In the genomic region with DNA sequence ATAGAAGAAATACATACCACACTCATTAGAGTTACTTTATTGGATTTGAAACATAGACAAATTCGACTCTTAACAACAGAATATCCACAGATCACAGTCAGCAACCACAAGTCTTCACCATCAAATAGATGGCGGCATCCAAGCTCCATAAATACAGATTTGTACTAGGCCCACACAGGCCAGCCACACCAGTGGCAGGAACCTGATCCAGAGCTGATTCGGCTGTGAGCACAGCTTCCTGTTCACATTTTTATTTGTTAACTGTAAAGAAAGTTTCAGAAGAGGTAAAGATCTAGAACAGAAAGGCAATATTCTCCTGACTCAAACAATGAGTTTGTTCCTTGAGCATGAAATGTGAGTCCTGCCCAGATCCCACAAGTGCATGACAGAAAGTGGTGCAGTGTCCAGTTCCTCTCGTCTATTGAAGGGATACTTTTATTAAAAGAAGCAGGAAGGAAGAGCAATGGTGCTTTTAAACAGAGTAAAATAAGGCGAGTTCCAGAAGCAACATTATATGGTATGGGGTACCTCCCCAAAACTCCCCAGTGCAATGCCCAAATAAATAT, we compare ENCODE assay signal across 12 cellular contexts.
DNase-seq lines count a peak whose midpoint lies in the region; ATAC-seq and TF ChIP-seq lines count a peak whose summit lies in the region.
"Had no signal": no experiment of that assay in that cellular context is flagged by ENCODE, and none has a peak within 500 bp of the region (broad histone marks: within the 10 kb centered on the region; RNA-seq: fewer than 3 reads in every experiment).

No MANE protein-coding gene starts in this region.

- 56% methylated on average over 5 of the region's 5 CpGs for WGBS in right cardiac atrium
- WGBS in suprapubic skin: 43% methylated on average over 5 of the region's 5 CpGs

- intact Hi-C loops in activated naive CD4-positive, alpha-beta T cell treated with anti-CD3 and anti-CD28 coated beads for 36 hours (cut with micrococcal nuclease): loop anchor here (2.0 kb wide), 3 partner anchors 27 to 61 kb away; no protein-coding TSS in a partner anchor
- intact Hi-C loops in right cardiac atrium (cut with DNase I): loop anchor here in 3 of 4 donors (10.0 kb wide), 3 partner anchors 99 to 149 kb away; no protein-coding TSS in a partner anchor

- H3K27me3 Mint-ChIP-seq in activated naive CD4-positive, alpha-beta T cell treated with anti-CD3 and anti-CD28 coated beads for 36 hours (ENCODE audit: low read depth): no peaks in the 10 kb centered on the region
- no peaks in the 10 kb centered on the region for H3K27me3 Mint-ChIP-seq in activated CD4-positive, alpha-beta T cell treated with anti-CD3 and anti-CD28 coated beads, Interleukin-2, amount 10 ng/mL, durations not matched to agents 7 days and 5 days
- H3K27me3 Mint-ChIP-seq: activated naive CD8-positive, alpha-beta T cell had no signal

- H3K9me3 ChIP-seq in right cardiac atrium (ENCODE audit: control insufficient read depth, low read length) (no peaks in the 10 kb centered on the region), suprapubic skin (no peaks in the 10 kb centered on the region)
- H3K9me3 ChIP-seq: left lung, testis had no signal

- H3K27ac Mint-ChIP-seq in activated naive CD4-positive, alpha-beta T cell treated with anti-CD3 and anti-CD28 coated beads for 36 hours: peak overlapping the region; percentile 85
- peak overlapping the region in 1 of 2 donors; percentile 58 for H3K27ac Mint-ChIP-seq in activated naive CD4-positive, alpha-beta T cell treated with anti-CD3 and anti-CD28 coated beads, Interleukin-2, amount 50 U/mL, for 72 hours
- no peak overlapping the region for H3K27ac Mint-ChIP-seq in activated CD4-positive, alpha-beta T cell treated with anti-CD3 and anti-CD28 coated beads, Interleukin-2, amount 10 ng/mL, durations not matched to agents 7 days and 5 days
- H3K27ac Mint-ChIP-seq: activated naive CD8-positive, alpha-beta T cell had no signal

- TF ChIP-seq EP300 in suprapubic skin (IDR thresholded peaks at IDR 0.05): no peak

- peak overlapping the region; percentile 57 for H3K4me3 Mint-ChIP-seq in activated naive CD4-positive, alpha-beta T cell treated with anti-CD3 and anti-CD28 coated beads for 36 hours
- no peak overlapping the region for H3K4me3 Mint-ChIP-seq in activated CD4-positive, alpha-beta T cell treated with anti-CD3 and anti-CD28 coated beads, Interleukin-2, amount 10 ng/mL, durations not matched to agents 7 days and 5 days
- H3K4me3 Mint-ChIP-seq: activated naive CD8-positive, alpha-beta T cell had no signal

- H3K4me3 ChIP-seq in right cardiac atrium (ENCODE audit: low read length): peak overlapping the region; percentile 18
- H3K4me3 ChIP-seq in suprapubic skin: peak overlapping the region; percentile 57
- H3K4me3 ChIP-seq: left lung, testis had no signal

- POLR2A ChIA-PET in activated CD4-positive, alpha-beta T cell treated with anti-CD3 and anti-CD28 coated beads, Interleukin-2, amount 10 ng/mL, durations not matched to agents 7 days and 5 days (lab: Charles Lee): interaction anchor here (1.2 kb wide), 1 partner anchor 28 kb away, joined by 3 read pairs; no protein-coding TSS in a partner anchor

- no peak for TF ChIP-seq CTCF in suprapubic skin (IDR thresholded peaks at IDR 0.05)

- H3K27me3 ChIP-seq in right cardiac atrium (ENCODE audit: control insufficient read depth, insufficient read depth) (no peaks in the 10 kb centered on the region), suprapubic skin (no peaks in the 10 kb centered on the region)
- H3K27me3 ChIP-seq: left lung, testis had no signal

- H3K36me3 ChIP-seq in suprapubic skin: peaks cover 3% of the 10 kb centered on the region
- H3K36me3 ChIP-seq: left lung had no signal

- CTCF ChIA-PET in activated naive CD4-positive, alpha-beta T cell treated with anti-CD3 and anti-CD28 coated beads for 36 hours (lab: Charles Lee): interaction anchor here (1.0 to 1.2 kb wide), 2 partner anchors 28 to 325 kb away, joined by 3 read pairs; no protein-coding TSS in a partner anchor
- CTCF ChIA-PET in activated CD4-positive, alpha-beta T cell treated with anti-CD3 and anti-CD28 coated beads, Interleukin-2, amount 10 ng/mL, durations not matched to agents 7 days and 5 days (lab: Charles Lee): interaction anchor here (0.9 to 1.2 kb wide), 2 partner anchors 23 to 325 kb away, joined by 3 to 4 read pairs; no protein-coding TSS in a partner anchor

- DNase-seq in activated naive CD4-positive, alpha-beta T cell treated with anti-CD3 and anti-CD28 coated beads for 36 hours: peak; percentile 61
- DNase-seq in activated naive CD4-positive, alpha-beta T cell treated with anti-CD3 and anti-CD28 coated beads, Interleukin-2, amount 50 U/mL, for 72 hours (ENCODE audit: low spot score in 2 of 2): no peak
- peak; percentile 41 for DNase-seq in activated CD4-positive, alpha-beta T cell treated with anti-CD3 and anti-CD28 coated beads, Interleukin-2, amount 10 ng/mL, durations not matched to agents 7 days and 5 days
- DNase-seq in right cardiac atrium (no peak), suprapubic skin (ENCODE audit: low spot score in 2 of 2) (no peak), NK-92 (lab: John Stamatoyannopoulos, UW; ENCODE audit: unreplicated experiment) (no peak), SK-N-DZ (ENCODE audit: low spot score) (no peak), NCI-H774 (lab: John Stamatoyannopoulos, UW) (no peak)
- DNase-seq: left lung, NCI-H526 treated with DMSO at 0.1 percent for 48 hours, testis had no signal

- no peak for TF ChIP-seq POLR2A in suprapubic skin (IDR thresholded peaks at IDR 0.05)

- peaks cover 10% of the 10 kb centered on the region for H3K4me1 ChIP-seq in right cardiac atrium (ENCODE audit: control insufficient read depth, insufficient read depth, low read length)
- peaks cover 60% of the 10 kb centered on the region for H3K4me1 ChIP-seq in suprapubic skin

- H3K4me1 Mint-ChIP-seq in activated naive CD4-positive, alpha-beta T cell treated with anti-CD3 and anti-CD28 coated beads for 36 hours (ENCODE audit: low read depth): peaks cover 39% of the 10 kb centered on the region
- peaks cover 41% of the 10 kb centered on the region for H3K4me1 Mint-ChIP-seq in activated CD4-positive, alpha-beta T cell treated with anti-CD3 and anti-CD28 coated beads, Interleukin-2, amount 10 ng/mL, durations not matched to agents 7 days and 5 days

- H3K9me3 Mint-ChIP-seq in activated naive CD4-positive, alpha-beta T cell treated with anti-CD3 and anti-CD28 coated beads for 36 hours: no peaks in the 10 kb centered on the region
- no peaks in the 10 kb centered on the region for H3K9me3 Mint-ChIP-seq in activated naive CD4-positive, alpha-beta T cell treated with anti-CD3 and anti-CD28 coated beads, Interleukin-2, amount 50 U/mL, for 72 hours
- H3K9me3 Mint-ChIP-seq in activated CD4-positive, alpha-beta T cell treated with anti-CD3 and anti-CD28 coated beads, Interleukin-2, amount 10 ng/mL, durations not matched to agents 7 days and 5 days: no peaks in the 10 kb centered on the region

- H3K27ac ChIP-seq in right cardiac atrium (ENCODE audit: low read length) (no peak overlapping the region), suprapubic skin (peak overlapping the region; percentile 59)

- ATAC-seq in activated naive CD4-positive, alpha-beta T cell treated with anti-CD3 and anti-CD28 coated beads, Interleukin-2, amount 50 U/mL, for 72 hours: no peak
- ATAC-seq in right cardiac atrium: no peak
- ATAC-seq: left lung had no signal

- H3K36me3 Mint-ChIP-seq in activated naive CD4-positive, alpha-beta T cell treated with anti-CD3 and anti-CD28 coated beads for 36 hours (ENCODE audit: low read depth): peaks cover 7% of the 10 kb centered on the region
- peaks cover 10 to 24% of the 10 kb centered on the region in 2 donors for H3K36me3 Mint-ChIP-seq in activated naive CD4-positive, alpha-beta T cell treated with anti-CD3 and anti-CD28 coated beads, Interleukin-2, amount 50 U/mL, for 72 hours
- peaks cover 24% of the 10 kb centered on the region for H3K36me3 Mint-ChIP-seq in activated CD4-positive, alpha-beta T cell treated with anti-CD3 and anti-CD28 coated beads, Interleukin-2, amount 10 ng/mL, durations not matched to agents 7 days and 5 days (ENCODE audit: low read depth)

Comparison
In these comparisons a context has a peak if more than half of its experiments do, and no peak if none do; other contexts are left out.
1. DNase-seq: peak in activated naive CD4-positive, alpha-beta T cell treated with anti-CD3 and anti-CD28 coated beads for 36 hours (single experiment) and activated CD4-positive, alpha-beta T cell treated with anti-CD3 and anti-CD28 coated beads, Interleukin-2, amount 10 ng/mL, durations not matched to agents 7 days and 5 days (single experiment); none in activated naive CD4-positive, alpha-beta T cell treated with anti-CD3 and anti-CD28 coated beads, Interleukin-2, amount 50 U/mL, for 72 hours (0 of 2), right cardiac atrium (0 of 3), suprapubic skin (0 of 2), NK-92 (single experiment), SK-N-DZ (single experiment) and NCI-H774 (single experiment).